Comparison of ENCODE assay signal across 18 cellular contexts in the genomic region with DNA sequence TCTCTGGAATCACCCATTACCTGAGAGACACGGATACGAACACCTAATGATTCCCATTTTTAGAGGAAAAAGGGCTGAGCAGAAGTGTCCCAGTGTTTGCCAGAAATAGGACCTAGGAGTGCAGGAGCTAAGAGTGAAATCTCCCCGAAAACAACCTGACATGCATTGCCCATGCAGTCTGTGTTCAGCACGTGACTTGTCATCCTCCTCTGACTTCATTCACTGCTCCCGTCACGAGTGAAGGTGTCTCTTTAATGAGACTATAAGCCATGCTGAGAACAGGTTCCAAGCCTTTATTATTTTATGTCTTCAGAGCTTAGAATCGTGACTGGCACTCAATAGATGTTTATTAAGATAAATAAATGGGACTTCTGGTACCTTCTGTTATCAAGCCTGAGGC. TPM values are rescaled to one million over a fixed set of nuclear protein-coding genes. Genes with fewer than 3 reads are reported as not detected.
DNase-seq lines count a peak whose midpoint lies in the region; ATAC-seq, FAIRE-seq and TF ChIP-seq lines count a peak whose summit lies in the region.
"Had no signal": no experiment of that assay in that cellular context is flagged by ENCODE, and none has a peak within 500 bp of the region (broad histone marks: within the 10 kb centered on the region; RNA-seq: fewer than 3 reads in every experiment).

No MANE protein-coding gene starts in this region.

- peak overlapping the region; percentile 32 for H2AFZ ChIP-seq in astrocyte (ENCODE audit: low read depth, low read length)
- H2AFZ ChIP-seq: GM23248 had no signal

- TF ChIP-seq CTCF in astrocyte (IDR thresholded peaks at IDR 0.05; ENCODE audit: insufficient read depth, low read depth, low read length) (no peak), heart left ventricle (IDR thresholded peaks at IDR 0.05) (no peak), psoas muscle (IDR thresholded peaks at IDR 0.05) (no peak)

- H3K27ac ChIP-seq in astrocyte (ENCODE audit: low read depth, low read length) (no peak overlapping the region), heart left ventricle (peak overlapping the region in 7 of 12 donors; percentile 4 to 52 (median 34)), psoas muscle (peak overlapping the region; percentile 54)
- H3K27ac ChIP-seq: BLaER1 treated with 17β-estradiol and CSF1 and Interleukin-3, amounts not matched to agents 10 nM and 100 nM; GM23248; RWPE1 had no signal

- H3K4me1 ChIP-seq in astrocyte (ENCODE audit: insufficient read depth, low read length) (no peaks in the 10 kb centered on the region), heart left ventricle (peaks cover 3 to 71% (median 32%) of the 10 kb centered on the region in 12 donors), psoas muscle (peaks cover 78% of the 10 kb centered on the region)
- H3K4me1 ChIP-seq: BLaER1 treated with 17β-estradiol and CSF1 and Interleukin-3, amounts not matched to agents 10 nM and 100 nM had no signal

- peaks cover 3% of the 10 kb centered on the region for H3K4me1 Mint-ChIP-seq in astrocyte (ENCODE audit: low read depth, unreplicated experiment)

- no peaks in the 10 kb centered on the region for H3K36me3 Mint-ChIP-seq in astrocyte (ENCODE audit: low read depth, unreplicated experiment)

- no peak overlapping the region for H3K4me3 Mint-ChIP-seq in astrocyte (ENCODE audit: unreplicated experiment)

- no peaks in the 10 kb centered on the region for H3K9me3 Mint-ChIP-seq in astrocyte (ENCODE audit: unreplicated experiment)

- no peaks in the 10 kb centered on the region for H3K79me2 ChIP-seq in astrocyte (ENCODE audit: insufficient read depth, low read length)

- peaks cover 4% of the 10 kb centered on the region for H3K27me3 Mint-ChIP-seq in astrocyte (ENCODE audit: low read depth, unreplicated experiment)

- no peak for TF ChIP-seq POLR2A in heart left ventricle (IDR thresholded peaks at IDR 0.05)

- no peak overlapping the region for H3K9ac ChIP-seq in astrocyte (ENCODE audit: low read length)
- H3K9ac ChIP-seq: BLaER1 treated with 17β-estradiol and CSF1 and Interleukin-3, amounts not matched to agents 10 nM and 100 nM; GM23248 had no signal

- no peaks in the 10 kb centered on the region for H3K27me3 ChIP-seq in astrocyte (ENCODE audit: insufficient read depth, low read length)
- no peaks in the 10 kb centered on the region for H3K27me3 ChIP-seq in heart left ventricle
- H3K27me3 ChIP-seq in psoas muscle (ENCODE audit: insufficient read depth in 3 of 3, low read length in 2 of 3) = no peaks in the 10 kb centered on the region
- H3K27me3 ChIP-seq: BLaER1 treated with 17β-estradiol and CSF1 and Interleukin-3, amounts not matched to agents 10 nM and 100 nM had no signal

- no peak for FAIRE-seq in astrocyte (lab: Jason Lieb, UNC)

- DNase-seq in NCI-H446 treated with DMSO at 0.1 percent for 48 hours (lab: John Stamatoyannopoulos, UW) = peak; percentile 63
- DNase-seq in astrocyte (ENCODE audit: low read depth) = no peak
- peak in 1 of 5 donors; percentile 29 for DNase-seq in heart left ventricle
- DNase-seq in psoas muscle = no peak
- DNase-seq in stimulated activated CD4-positive, alpha-beta T cell treated with anti-CD3 and anti-CD28 coated beads, Interleukin-15, amount 100 ng/mL, for 24 hours = no peak
- no peak for DNase-seq in dedifferentiated amniotic fluid mesenchymal stem cell (ENCODE audit: extremely low spot score)
- DNase-seq: GM23248; MM.1S; NCI-H1105; NCI-H187 treated with DMSO at 0.1 percent for 48 hours; NCI-H2171; NCI-H510A; NK-92 treated with Interleukin-12 subunit alpha and Interleukin-12 subunit beta, amount 100 ng/mL, for 24 hours; OCI-M1 had no signal

- intact Hi-C loops in heart left ventricle (cut with DNase I) (no loop called here), psoas muscle (cut with DNase I) (no loop called here)

- H4K20me1 ChIP-seq in astrocyte (ENCODE audit: insufficient read depth, low read length) = no peaks in the 10 kb centered on the region
- H4K20me1 ChIP-seq: BLaER1 treated with 17β-estradiol and CSF1 and Interleukin-3, amounts not matched to agents 10 nM and 100 nM had no signal

- H3K9me3 ChIP-seq in astrocyte (ENCODE audit: insufficient read depth, low read depth, low read length) (no peaks in the 10 kb centered on the region), heart left ventricle (no peaks in the 10 kb centered on the region), psoas muscle (no peaks in the 10 kb centered on the region)
- H3K9me3 ChIP-seq: BLaER1 treated with 17β-estradiol and CSF1 and Interleukin-3, amounts not matched to agents 10 nM and 100 nM had no signal

- H3K4me3 ChIP-seq in astrocyte (ENCODE audit: insufficient read depth, low read depth, low read length) (no peak overlapping the region), heart left ventricle (no peak overlapping the region), psoas muscle (no peak overlapping the region)
- H3K4me3 ChIP-seq: BLaER1 treated with 17β-estradiol and CSF1 and Interleukin-3, amounts not matched to agents 10 nM and 100 nM; GM23248 had no signal

- 32 to 48% (median 43%) methylated on average over 7 of the region's 7 CpGs for WGBS in heart left ventricle, 4 donors
- WGBS in psoas muscle, 3 donors = 35 to 62% (median 41%) methylated on average over 7 of the region's 7 CpGs

- H3K36me3 ChIP-seq in astrocyte (ENCODE audit: insufficient read depth, low read length) (no peaks in the 10 kb centered on the region), heart left ventricle (no peaks in the 10 kb centered on the region), psoas muscle (ENCODE audit: insufficient read depth in 1 of 2, low read depth in 1 of 2) (no peaks in the 10 kb centered on the region)
- H3K36me3 ChIP-seq: BLaER1 treated with 17β-estradiol and CSF1 and Interleukin-3, amounts not matched to agents 10 nM and 100 nM had no signal

- ATAC-seq in heart left ventricle = peak; percentile 44 to 74 (median 58)
- peak; percentile 21 to 59 (median 48) for ATAC-seq in psoas muscle
- no peak for ATAC-seq in GM21723 (IDR thresholded peaks at IDR 0.05; ENCODE audit: unreplicated experiment)
- ATAC-seq: HCT116 had no signal

- H3K4me2 ChIP-seq in astrocyte (ENCODE audit: low read length) = no peak overlapping the region
- H3K4me2 ChIP-seq: BLaER1 treated with 17β-estradiol and CSF1 and Interleukin-3, amounts not matched to agents 10 nM and 100 nM had no signal

- H3K27ac Mint-ChIP-seq in astrocyte (ENCODE audit: unreplicated experiment) = no peak overlapping the region

RNA-seq across cellular contexts. Expression of a gene that starts 3.8 kb away (rescaled TPM):
- 0.55 TPM in 1 of 2 replicates, not detected in the other for total RNA-seq in astrocyte
- total RNA-seq in heart left ventricle = 100 to 1,000 TPM; 325 to 522 (median 368) TPM
- 100 to 1,000 TPM; 130 to 210 TPM for polyA plus RNA-seq in heart left ventricle
- total RNA-seq in psoas muscle = 100 to 1,000 TPM; 140 to 365 (median 171) TPM
- polyA plus RNA-seq in psoas muscle = 100 to 1,000 TPM in 2 of 3 donors, 10 to 100 TPM in 1; 51.5 to 163 (median 119) TPM
- total RNA-seq: GM23248 had no signal
- polyA plus RNA-seq: GM23248 had no signal

Comparison
In these comparisons a context has a peak if more than half of its experiments do, and no peak if none do; other contexts are left out.
1. RNA of a gene that starts 3.8 kb away (total RNA-seq): 325 to 522 TPM in heart left ventricle and 140 to 365 TPM in psoas muscle; 0.55 TPM in astrocyte; every median in the first group is over 10 times any median in the second.